Comparison of ENCODE assay signal across 2 cellular contexts in the genomic region with DNA sequence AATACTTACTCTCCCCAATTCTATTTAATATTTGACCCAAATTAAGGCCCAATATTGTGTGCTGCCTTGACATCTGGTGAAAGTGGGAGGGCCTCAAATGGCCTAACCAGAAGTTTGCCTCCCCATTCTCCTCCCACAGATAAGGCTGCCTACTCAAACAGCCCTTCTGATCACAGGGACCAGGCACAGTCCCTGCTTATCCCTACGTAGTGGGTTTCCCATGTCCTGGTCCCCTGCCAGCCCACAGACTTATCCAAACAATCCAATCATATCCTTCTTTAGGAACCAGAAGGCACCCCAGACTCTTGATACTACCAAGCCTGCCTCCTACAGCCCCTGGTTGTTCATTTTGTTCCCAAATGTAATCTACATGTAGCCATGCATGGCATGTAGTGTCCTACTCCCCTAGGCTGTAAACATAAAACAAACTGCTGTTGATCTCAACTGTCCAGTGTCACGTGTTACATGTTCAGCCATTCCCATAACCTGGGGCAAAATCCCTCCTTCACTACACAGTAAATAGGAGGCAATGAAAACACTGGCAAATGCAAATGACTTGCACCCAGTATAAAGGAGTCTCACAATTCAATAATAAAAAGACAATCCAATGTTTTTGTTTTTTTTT.
TF ChIP-seq lines count a peak whose summit lies in the region.

No MANE protein-coding gene starts in this region.

TF ChIP-seq in HEK293, 187 proteins besides CTCF, POLR2A, EP300 and RAD21:
- TF ChIP-seq, protein P1, sequence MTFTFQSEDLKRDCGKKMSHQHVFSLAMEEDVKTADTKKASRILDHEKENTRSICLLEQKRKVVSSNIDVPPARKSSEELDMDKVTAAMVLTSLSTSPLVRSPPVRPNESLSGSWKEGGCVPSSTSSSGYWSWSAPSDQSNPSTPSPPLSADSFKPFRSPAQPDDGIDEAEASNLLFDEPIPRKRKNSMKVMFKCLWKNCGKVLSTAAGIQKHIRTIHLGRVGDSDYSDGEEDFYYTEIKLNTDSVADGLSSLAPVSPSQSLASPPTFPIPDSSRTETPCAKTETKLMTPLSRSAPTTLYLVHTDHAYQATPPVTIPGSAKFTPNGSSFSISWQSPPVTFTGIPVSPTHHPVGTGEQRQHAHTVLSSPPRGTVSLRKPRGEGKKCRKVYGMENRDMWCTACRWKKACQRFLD (tag by site-specific recombination; IDR thresholded peaks at IDR 0.05) = no peak
- TF ChIP-seq, protein P2, sequence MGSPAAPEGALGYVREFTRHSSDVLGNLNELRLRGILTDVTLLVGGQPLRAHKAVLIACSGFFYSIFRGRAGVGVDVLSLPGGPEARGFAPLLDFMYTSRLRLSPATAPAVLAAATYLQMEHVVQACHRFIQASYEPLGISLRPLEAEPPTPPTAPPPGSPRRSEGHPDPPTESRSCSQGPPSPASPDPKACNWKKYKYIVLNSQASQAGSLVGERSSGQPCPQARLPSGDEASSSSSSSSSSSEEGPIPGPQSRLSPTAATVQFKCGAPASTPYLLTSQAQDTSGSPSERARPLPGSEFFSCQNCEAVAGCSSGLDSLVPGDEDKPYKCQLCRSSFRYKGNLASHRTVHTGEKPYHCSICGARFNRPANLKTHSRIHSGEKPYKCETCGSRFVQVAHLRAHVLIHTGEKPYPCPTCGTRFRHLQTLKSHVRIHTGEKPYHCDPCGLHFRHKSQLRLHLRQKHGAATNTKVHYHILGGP (tag by site-specific recombination; IDR thresholded peaks at IDR 0.05) = no peak
- TF ChIP-seq ZFHX2 (tag by site-specific recombination; conservative IDR thresholded peaks at IDR 0.05) = peak; percentile 70
- TF ChIP-seq EGR2 (tag by site-specific recombination; IDR thresholded peaks at IDR 0.05; ENCODE audit: low read depth) = peak; percentile 87

TF ChIP-seq in K562, 482 proteins besides CTCF, POLR2A, EP300 and RAD21 (continues in another document):
- no peak for TF ChIP-seq TARDBP (IDR thresholded peaks at IDR 0.05)
- TF ChIP-seq PHF8 (IDR thresholded peaks at IDR 0.05; ENCODE audit: borderline replicate concordance, low read length) = no peak
- 0 out of 2 replicates have a peak, but pooled peaks have one; percentile 27 for TF ChIP-seq EP400 (IDR thresholded peaks at IDR 0.05)
- no peak for TF ChIP-seq ZNF24 (IDR thresholded peaks at IDR 0.05)
- TF ChIP-seq FOXM1 (IDR thresholded peaks at IDR 0.05; ENCODE audit: low read depth) = peak; percentile 13; the same call in 1 of the 2 replicates
- no peak for TF ChIP-seq FOXM1 (CRISPR knock-in tag; IDR thresholded peaks at IDR 0.05; ENCODE audit: low read depth)
- no peak for TF ChIP-seq ZKSCAN3 (CRISPR knock-in tag; IDR thresholded peaks at IDR 0.05)
- TF ChIP-seq, protein P3, sequence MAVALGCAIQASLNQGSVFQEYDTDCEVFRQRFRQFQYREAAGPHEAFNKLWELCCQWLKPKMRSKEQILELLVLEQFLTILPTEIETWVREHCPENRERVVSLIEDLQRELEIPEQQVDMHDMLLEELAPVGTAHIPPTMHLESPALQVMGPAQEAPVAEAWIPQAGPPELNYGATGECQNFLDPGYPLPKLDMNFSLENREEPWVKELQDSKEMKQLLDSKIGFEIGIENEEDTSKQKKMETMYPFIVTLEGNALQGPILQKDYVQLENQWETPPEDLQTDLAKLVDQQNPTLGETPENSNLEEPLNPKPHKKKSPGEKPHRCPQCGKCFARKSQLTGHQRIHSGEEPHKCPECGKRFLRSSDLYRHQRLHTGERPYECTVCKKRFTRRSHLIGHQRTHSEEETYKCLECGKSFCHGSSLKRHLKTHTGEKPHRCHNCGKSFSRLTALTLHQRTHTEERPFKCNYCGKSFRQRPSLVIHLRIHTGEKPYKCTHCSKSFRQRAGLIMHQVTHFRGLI (CRISPR knock-in tag; IDR thresholded peaks at IDR 0.05) = no peak
- TF ChIP-seq ZNF586 (CRISPR knock-in tag; conservative IDR thresholded peaks at IDR 0.05) = no peak
- no peak for TF ChIP-seq DDX20 (tag; IDR thresholded peaks at IDR 0.05; ENCODE audit: low read depth)
- TF ChIP-seq CBFA2T2 (conservative IDR thresholded peaks at IDR 0.05) = peak; percentile 33; the same call in 1 of the 2 replicates
- no peak for TF ChIP-seq ILK (tag; IDR thresholded peaks at IDR 0.05; ENCODE audit: borderline replicate concordance, low read depth)
- no peak for TF ChIP-seq ARID2 (IDR thresholded peaks at IDR 0.05)
- peak; percentile 22; the same call in 1 of the 2 replicates for TF ChIP-seq POLR2AphosphoS5 (IDR thresholded peaks at IDR 0.05; ENCODE audit: control insufficient read depth, insufficient read depth, low read depth, low read length)
- no peak for TF ChIP-seq SPI1 (IDR thresholded peaks at IDR 0.05; ENCODE audit: borderline replicate concordance, low read depth, low read length)
- TF ChIP-seq SAFB (IDR thresholded peaks at IDR 0.05; ENCODE audit: borderline replicate concordance, low read depth, low read length) = no peak
- TF ChIP-seq BRD4 (IDR thresholded peaks at IDR 0.05) = no peak
- no peak for TF ChIP-seq ZNF274 (IDR thresholded peaks at IDR 0.05; ENCODE audit: borderline replicate concordance, low read depth, low read length)
- TF ChIP-seq, protein P4, sequence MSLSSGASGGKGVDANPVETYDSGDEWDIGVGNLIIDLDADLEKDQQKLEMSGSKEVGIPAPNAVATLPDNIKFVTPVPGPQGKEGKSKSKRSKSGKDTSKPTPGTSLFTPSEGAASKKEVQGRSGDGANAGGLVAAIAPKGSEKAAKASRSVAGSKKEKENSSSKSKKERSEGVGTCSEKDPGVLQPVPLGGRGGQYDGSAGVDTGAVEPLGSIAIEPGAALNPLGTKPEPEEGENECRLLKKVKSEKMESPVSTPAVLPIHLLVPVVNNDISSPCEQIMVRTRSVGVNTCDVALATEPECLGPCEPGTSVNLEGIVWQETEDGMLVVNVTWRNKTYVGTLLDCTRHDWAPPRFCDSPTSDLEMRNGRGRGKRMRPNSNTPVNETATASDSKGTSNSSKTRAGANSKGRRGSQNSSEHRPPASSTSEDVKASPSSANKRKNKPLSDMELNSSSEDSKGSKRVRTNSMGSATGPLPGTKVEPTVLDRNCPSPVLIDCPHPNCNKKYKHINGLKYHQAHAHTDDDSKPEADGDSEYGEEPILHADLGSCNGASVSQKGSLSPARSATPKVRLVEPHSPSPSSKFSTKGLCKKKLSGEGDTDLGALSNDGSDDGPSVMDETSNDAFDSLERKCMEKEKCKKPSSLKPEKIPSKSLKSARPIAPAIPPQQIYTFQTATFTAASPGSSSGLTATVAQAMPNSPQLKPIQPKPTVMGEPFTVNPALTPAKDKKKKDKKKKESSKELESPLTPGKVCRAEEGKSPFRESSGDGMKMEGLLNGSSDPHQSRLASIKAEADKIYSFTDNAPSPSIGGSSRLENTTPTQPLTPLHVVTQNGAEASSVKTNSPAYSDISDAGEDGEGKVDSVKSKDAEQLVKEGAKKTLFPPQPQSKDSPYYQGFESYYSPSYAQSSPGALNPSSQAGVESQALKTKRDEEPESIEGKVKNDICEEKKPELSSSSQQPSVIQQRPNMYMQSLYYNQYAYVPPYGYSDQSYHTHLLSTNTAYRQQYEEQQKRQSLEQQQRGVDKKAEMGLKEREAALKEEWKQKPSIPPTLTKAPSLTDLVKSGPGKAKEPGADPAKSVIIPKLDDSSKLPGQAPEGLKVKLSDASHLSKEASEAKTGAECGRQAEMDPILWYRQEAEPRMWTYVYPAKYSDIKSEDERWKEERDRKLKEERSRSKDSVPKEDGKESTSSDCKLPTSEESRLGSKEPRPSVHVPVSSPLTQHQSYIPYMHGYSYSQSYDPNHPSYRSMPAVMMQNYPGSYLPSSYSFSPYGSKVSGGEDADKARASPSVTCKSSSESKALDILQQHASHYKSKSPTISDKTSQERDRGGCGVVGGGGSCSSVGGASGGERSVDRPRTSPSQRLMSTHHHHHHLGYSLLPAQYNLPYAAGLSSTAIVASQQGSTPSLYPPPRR (CRISPR knock-in tag; IDR thresholded peaks at IDR 0.05; ENCODE audit: borderline replicate concordance) = no peak
- no peak for TF ChIP-seq FOXA1 (IDR thresholded peaks at IDR 0.05; ENCODE audit: borderline replicate concordance)
- TF ChIP-seq ZNF23 (CRISPR knock-in tag; IDR thresholded peaks at IDR 0.05) = no peak
- no peak for TF ChIP-seq RBBP5 (IDR thresholded peaks at IDR 0.05; ENCODE audit: borderline replicate concordance, insufficient read depth, low read length, poor library complexity, severe bottlenecking)
- no peak for TF ChIP-seq COPS2 (conservative IDR thresholded peaks at IDR 0.05)
- peak; percentile 27; the same call in 1 of the 2 replicates for TF ChIP-seq NCOR1 (IDR thresholded peaks at IDR 0.05)
- no peak for TF ChIP-seq NONO (IDR thresholded peaks at IDR 0.05; ENCODE audit: low read depth in 2 of 2, low read length in 1 of 2)
- no peak for TF ChIP-seq GATAD2B (IDR thresholded peaks at IDR 0.05; ENCODE audit: borderline replicate concordance)
- TF ChIP-seq, protein P5, sequence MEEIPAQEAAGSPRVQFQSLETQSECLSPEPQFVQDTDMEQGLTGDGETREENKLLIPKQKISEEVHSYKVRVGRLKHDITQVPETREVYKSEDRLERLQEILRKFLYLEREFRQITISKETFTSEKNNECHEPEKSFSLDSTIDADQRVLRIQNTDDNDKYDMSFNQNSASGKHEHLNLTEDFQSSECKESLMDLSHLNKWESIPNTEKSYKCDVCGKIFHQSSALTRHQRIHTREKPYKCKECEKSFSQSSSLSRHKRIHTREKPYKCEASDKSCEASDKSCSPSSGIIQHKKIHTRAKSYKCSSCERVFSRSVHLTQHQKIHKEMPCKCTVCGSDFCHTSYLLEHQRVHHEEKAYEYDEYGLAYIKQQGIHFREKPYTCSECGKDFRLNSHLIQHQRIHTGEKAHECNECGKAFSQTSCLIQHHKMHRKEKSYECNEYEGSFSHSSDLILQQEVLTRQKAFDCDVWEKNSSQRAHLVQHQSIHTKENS (CRISPR knock-in tag; IDR thresholded peaks at IDR 0.05) = no peak
- TF ChIP-seq HNRNPLL (IDR thresholded peaks at IDR 0.05; ENCODE audit: low read depth, low read length, poor library complexity, severe bottlenecking) = no peak
- TF ChIP-seq, protein P6, sequence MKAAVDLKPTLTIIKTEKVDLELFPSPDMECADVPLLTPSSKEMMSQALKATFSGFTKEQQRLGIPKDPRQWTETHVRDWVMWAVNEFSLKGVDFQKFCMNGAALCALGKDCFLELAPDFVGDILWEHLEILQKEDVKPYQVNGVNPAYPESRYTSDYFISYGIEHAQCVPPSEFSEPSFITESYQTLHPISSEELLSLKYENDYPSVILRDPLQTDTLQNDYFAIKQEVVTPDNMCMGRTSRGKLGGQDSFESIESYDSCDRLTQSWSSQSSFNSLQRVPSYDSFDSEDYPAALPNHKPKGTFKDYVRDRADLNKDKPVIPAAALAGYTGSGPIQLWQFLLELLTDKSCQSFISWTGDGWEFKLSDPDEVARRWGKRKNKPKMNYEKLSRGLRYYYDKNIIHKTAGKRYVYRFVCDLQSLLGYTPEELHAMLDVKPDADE (conservative IDR thresholded peaks at IDR 0.05; ENCODE audit: control insufficient read depth, low read depth, low read length) = no peak
- TF ChIP-seq SMAD2 (IDR thresholded peaks at IDR 0.05; ENCODE audit: low read depth, low read length) = no peak
- TF ChIP-seq ARID1B (IDR thresholded peaks at IDR 0.05) = 0 out of 2 replicates have a peak, but pooled peaks have one; percentile 26
- no peak for TF ChIP-seq ZSCAN29 (IDR thresholded peaks at IDR 0.05)
- TF ChIP-seq, protein P7, sequence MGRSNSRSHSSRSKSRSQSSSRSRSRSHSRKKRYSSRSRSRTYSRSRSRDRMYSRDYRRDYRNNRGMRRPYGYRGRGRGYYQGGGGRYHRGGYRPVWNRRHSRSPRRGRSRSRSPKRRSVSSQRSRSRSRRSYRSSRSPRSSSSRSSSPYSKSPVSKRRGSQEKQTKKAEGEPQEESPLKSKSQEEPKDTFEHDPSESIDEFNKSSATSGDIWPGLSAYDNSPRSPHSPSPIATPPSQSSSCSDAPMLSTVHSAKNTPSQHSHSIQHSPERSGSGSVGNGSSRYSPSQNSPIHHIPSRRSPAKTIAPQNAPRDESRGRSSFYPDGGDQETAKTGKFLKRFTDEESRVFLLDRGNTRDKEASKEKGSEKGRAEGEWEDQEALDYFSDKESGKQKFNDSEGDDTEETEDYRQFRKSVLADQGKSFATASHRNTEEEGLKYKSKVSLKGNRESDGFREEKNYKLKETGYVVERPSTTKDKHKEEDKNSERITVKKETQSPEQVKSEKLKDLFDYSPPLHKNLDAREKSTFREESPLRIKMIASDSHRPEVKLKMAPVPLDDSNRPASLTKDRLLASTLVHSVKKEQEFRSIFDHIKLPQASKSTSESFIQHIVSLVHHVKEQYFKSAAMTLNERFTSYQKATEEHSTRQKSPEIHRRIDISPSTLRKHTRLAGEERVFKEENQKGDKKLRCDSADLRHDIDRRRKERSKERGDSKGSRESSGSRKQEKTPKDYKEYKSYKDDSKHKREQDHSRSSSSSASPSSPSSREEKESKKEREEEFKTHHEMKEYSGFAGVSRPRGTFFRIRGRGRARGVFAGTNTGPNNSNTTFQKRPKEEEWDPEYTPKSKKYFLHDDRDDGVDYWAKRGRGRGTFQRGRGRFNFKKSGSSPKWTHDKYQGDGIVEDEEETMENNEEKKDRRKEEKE (IDR thresholded peaks at IDR 0.05; ENCODE audit: borderline replicate concordance in 1 of 2, control insufficient read depth in 1 of 2, low read depth in 2 of 2, low read length in 1 of 2) = no peak
- no peak for TF ChIP-seq PRMT5 (CRISPR knock-in tag; IDR thresholded peaks at IDR 0.05)
- no peak for TF ChIP-seq POU5F1 (IDR thresholded peaks at IDR 0.05; ENCODE audit: borderline replicate concordance, low read depth, low read length, partially characterized antibody)
- TF ChIP-seq PPARD (CRISPR knock-in tag; IDR thresholded peaks at IDR 0.05) = no peak
- TF ChIP-seq SMARCE1 (IDR thresholded peaks at IDR 0.05) = no peak
- TF ChIP-seq, protein P8, sequence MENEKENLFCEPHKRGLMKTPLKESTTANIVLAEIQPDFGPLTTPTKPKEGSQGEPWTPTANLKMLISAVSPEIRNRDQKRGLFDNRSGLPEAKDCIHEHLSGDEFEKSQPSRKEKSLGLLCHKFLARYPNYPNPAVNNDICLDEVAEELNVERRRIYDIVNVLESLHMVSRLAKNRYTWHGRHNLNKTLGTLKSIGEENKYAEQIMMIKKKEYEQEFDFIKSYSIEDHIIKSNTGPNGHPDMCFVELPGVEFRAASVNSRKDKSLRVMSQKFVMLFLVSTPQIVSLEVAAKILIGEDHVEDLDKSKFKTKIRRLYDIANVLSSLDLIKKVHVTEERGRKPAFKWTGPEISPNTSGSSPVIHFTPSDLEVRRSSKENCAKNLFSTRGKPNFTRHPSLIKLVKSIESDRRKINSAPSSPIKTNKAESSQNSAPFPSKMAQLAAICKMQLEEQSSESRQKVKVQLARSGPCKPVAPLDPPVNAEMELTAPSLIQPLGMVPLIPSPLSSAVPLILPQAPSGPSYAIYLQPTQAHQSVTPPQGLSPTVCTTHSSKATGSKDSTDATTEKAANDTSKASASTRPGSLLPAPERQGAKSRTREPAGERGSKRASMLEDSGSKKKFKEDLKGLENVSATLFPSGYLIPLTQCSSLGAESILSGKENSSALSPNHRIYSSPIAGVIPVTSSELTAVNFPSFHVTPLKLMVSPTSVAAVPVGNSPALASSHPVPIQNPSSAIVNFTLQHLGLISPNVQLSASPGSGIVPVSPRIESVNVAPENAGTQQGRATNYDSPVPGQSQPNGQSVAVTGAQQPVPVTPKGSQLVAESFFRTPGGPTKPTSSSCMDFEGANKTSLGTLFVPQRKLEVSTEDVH (IDR thresholded peaks at IDR 0.05; ENCODE audit: low read depth, partially characterized antibody) = no peak
- TF ChIP-seq RFX1 (IDR thresholded peaks at IDR 0.05) = no peak
- TF ChIP-seq SIX5 (IDR thresholded peaks at IDR 0.05; ENCODE audit: borderline replicate concordance in 1 of 2, insufficient read depth in 1 of 2, low read depth in 1 of 2, low read length in 2 of 2) = no peak
- peak; percentile 18; the same call in 1 of the 2 replicates for TF ChIP-seq HDGF (IDR thresholded peaks at IDR 0.05)
